8 cellular contexts compared by ENCODE assay signal in genomic region chr1:185439727-185440415, GRCh38.
DNase-seq lines count a peak whose midpoint lies in the region; ATAC-seq, FAIRE-seq and TF ChIP-seq lines count a peak whose summit lies in the region.

No MANE protein-coding gene starts in this region.

- TF ChIP-seq POLR2A in GM12892 (IDR thresholded peaks at IDR 0.05; ENCODE audit: low read depth, low read length) (no peak), adrenal gland (IDR thresholded peaks at IDR 0.05) (no peak)

- DNase-seq in GM12892 (ENCODE audit: insufficient read length) = no peak
- DNase-seq in adrenal gland = peak in 5 of 7 donors; percentile 35 to 58 (median 55)
- DNase-seq in naive B cell = peak; percentile 25
- DNase-seq in endothelial cell (ENCODE audit: low spot score) = no peak
- no peak for DNase-seq in occipital lobe (lab: John Stamatoyannopoulos, UW)
- no peak for DNase-seq in head of caudate nucleus

- H3K4me3 ChIP-seq in adrenal gland = no peak overlapping the region

- TF ChIP-seq CTCF in adrenal gland (IDR thresholded peaks at IDR 0.05) = no peak
- no peak for TF ChIP-seq CTCF in endothelial cell (IDR thresholded peaks at IDR 0.05; ENCODE audit: unreplicated experiment)

- no peaks in the 10 kb centered on the region for H3K36me3 Mint-ChIP-seq in naive B cell
- H3K36me3 Mint-ChIP-seq in endothelial cell (ENCODE audit: low read depth, unreplicated experiment) = no peaks in the 10 kb centered on the region

- WGBS in adrenal gland, 4 donors = 29 to 48% (median 39%) methylated on average over 1 of the region's 1 CpG

- H3K9me3 ChIP-seq in adrenal gland (replicated peaks in 1 of 3) = no peaks in the 10 kb centered on the region

- intact Hi-C loops in adrenal gland (cut with DNase I) = no loop called here
- intact Hi-C loops in head of caudate nucleus (cut with DNase I) = no loop called here

- ATAC-seq in GM21447 (IDR thresholded peaks at IDR 0.05; ENCODE audit: unreplicated experiment) (peak; percentile 68), HG03571 (IDR thresholded peaks at IDR 0.05; ENCODE audit: unreplicated experiment) (peak; percentile 68), naive B cell (ENCODE audit: low read depth in 2 of 2) (peak; percentile 68 to 77)

- no peaks in the 10 kb centered on the region for H3K27me3 ChIP-seq in adrenal gland

- FAIRE-seq in GM12892 (lab: Jason Lieb, UNC) = peak; percentile 78

- peaks cover 0 to 24% of the 10 kb centered on the region in 2 donors for H3K4me1 ChIP-seq in adrenal gland (replicated peaks in 1 of 2)

- no peaks in the 10 kb centered on the region for H3K4me1 Mint-ChIP-seq in naive B cell
- H3K4me1 Mint-ChIP-seq in endothelial cell (ENCODE audit: unreplicated experiment) = no peaks in the 10 kb centered on the region

- H3K4me3 Mint-ChIP-seq in naive B cell (no peak overlapping the region), endothelial cell (ENCODE audit: unreplicated experiment) (no peak overlapping the region)

- no peaks in the 10 kb centered on the region for H3K27me3 Mint-ChIP-seq in naive B cell
- peaks cover 2% of the 10 kb centered on the region for H3K27me3 Mint-ChIP-seq in endothelial cell (ENCODE audit: unreplicated experiment)

- H3K27ac Mint-ChIP-seq in naive B cell (no peak overlapping the region), endothelial cell (ENCODE audit: unreplicated experiment) (no peak overlapping the region)

- no peaks in the 10 kb centered on the region for H3K36me3 ChIP-seq in adrenal gland (replicated peaks in 1 of 2)

- peak overlapping the region in 1 of 5 donors; percentile 1 for H3K27ac ChIP-seq in adrenal gland

- no peaks in the 10 kb centered on the region for H3K9me3 Mint-ChIP-seq in naive B cell
- no peaks in the 10 kb centered on the region for H3K9me3 Mint-ChIP-seq in endothelial cell (ENCODE audit: unreplicated experiment)

Comparison
In these comparisons a context has a peak if more than half of its experiments do, and no peak if none do; other contexts are left out.
1. DNase-seq: peak in adrenal gland (5 of 7) and naive B cell (single experiment); none in GM12892 (single experiment), endothelial cell (single experiment), occipital lobe (single experiment) and head of caudate nucleus (0 of 42).
2. Peak in every context shown above with its lines, with median percentiles within 50 percentile points of each other: ATAC-seq.